Comparison of ENCODE assay signal across 33 cellular contexts in genomic region chr4:70463335-70463734, GRCh38. TPM values are rescaled to one million over a fixed set of nuclear protein-coding genes. Genes with fewer than 3 reads are reported as not detected.
"Had no signal": no experiment of that assay in that cellular context is flagged by ENCODE, and none has a peak within 500 bp of the region (broad histone marks: within the 10 kb centered on the region; RNA-seq: fewer than 3 reads in every experiment).

No MANE protein-coding gene starts in this region.

- DNase-seq: activated CD4-positive, alpha-beta memory T cell treated with anti-CD3 and anti-CD28 coated beads for 36 hours; activated CD4-positive, alpha-beta T cell treated with anti-CD3 and anti-CD28 coated beads, Interleukin-2, amount 10 ng/mL, durations not matched to agents 24 days and 14 days; activated CD8-positive, alpha-beta memory T cell treated with anti-CD3 and anti-CD28 coated beads, Interleukin-2, amount 50 U/mL, for 48 hours; activated gamma-delta T cell; activated naive CD8-positive, alpha-beta T cell treated with anti-CD3 and anti-CD28 coated beads, Interleukin-2, amount 50 U/mL, for 24 hours; activated T-cell treated with anti-CD3 and anti-CD28 coated beads, Interleukin-2, amount 50 U/mL, for 24 hours; amygdala; caudate nucleus; cortex of kidney; effector memory CD8-positive, alpha-beta T cell; head of caudate nucleus; hippocampal formation; left cardiac atrium; mammary epithelial cell; posterior cingulate gyrus; right cardiac atrium; spleen; stimulated activated naive CD4-positive, alpha-beta T cell; tibial artery; upper lobe of right lung; WERI-Rb-1 had no signal

- ATAC-seq: activated CD4-positive, CD25-positive, alpha-beta regulatory T cell treated with anti-CD3 and anti-CD28 coated beads, Interleukin-2, amount 50 U/mL, for 24 hours; activated naive CD8-positive, alpha-beta T cell treated with anti-CD3 and anti-CD28 coated beads, Interleukin-2, amount 50 U/mL, for 24 hours; effector memory CD8-positive, alpha-beta T cell; gastroesophageal sphincter; left cardiac atrium; right cardiac atrium; upper lobe of right lung had no signal

- H3K4me3 ChIP-seq: gastroesophageal sphincter, spleen, suprapubic skin, tibial artery, upper lobe of right lung had no signal

- H3K4me1 ChIP-seq: gastroesophageal sphincter, spleen, suprapubic skin, tibial artery, upper lobe of right lung had no signal

- FAIRE-seq: keratinocyte, TTC549 had no signal

- H3K27me3 ChIP-seq: suprapubic skin, tibial artery, upper lobe of right lung had no signal

- H3K9me3 ChIP-seq: gastroesophageal sphincter, suprapubic skin, tibial artery, upper lobe of right lung had no signal

- H3K36me3 ChIP-seq: gastroesophageal sphincter, spleen, suprapubic skin, tibial artery, upper lobe of right lung, WERI-Rb-1 had no signal

- H3K27ac ChIP-seq: gastroesophageal sphincter, spleen, suprapubic skin, tibial artery, upper lobe of right lung, WERI-Rb-1 had no signal

RNA-seq across cellular contexts. Expression of gene MUC7, which starts 8.7 kb away (rescaled TPM):
- total RNA-seq: activated CD4-positive, alpha-beta memory T cell treated with anti-CD3 and anti-CD28 coated beads for 36 hours; activated CD4-positive, alpha-beta T cell treated with anti-CD3 and anti-CD28 coated beads, Interleukin-2, amount 10 ng/mL, durations not matched to agents 24 days and 14 days; chondrocyte; fibroblast of lung; fibroblast of villous mesenchyme; gastroesophageal sphincter; left cardiac atrium; liver; mammary epithelial cell; mucosa of gallbladder; osteoblast; right cardiac atrium; spleen; upper lobe of right lung had no signal
- polyA plus RNA-seq: esophagus, fibroblast of lung, keratinocyte, liver, mammary epithelial cell, right cardiac atrium, spleen had no signal

RNA-seq across cellular contexts. Expression of gene AMTN, which starts 55.0 kb away (rescaled TPM):
- total RNA-seq: activated CD4-positive, alpha-beta memory T cell treated with anti-CD3 and anti-CD28 coated beads for 36 hours; activated CD4-positive, alpha-beta T cell treated with anti-CD3 and anti-CD28 coated beads, Interleukin-2, amount 10 ng/mL, durations not matched to agents 24 days and 14 days; chondrocyte; fibroblast of lung; fibroblast of villous mesenchyme; left cardiac atrium; liver; mammary epithelial cell; mucosa of gallbladder; osteoblast; right cardiac atrium; spleen; upper lobe of right lung had no signal
- polyA plus RNA-seq: fibroblast of lung, keratinocyte, liver, mammary epithelial cell, right cardiac atrium, spleen had no signal
